8 cellular contexts compared by ENCODE assay signal in the genomic region with DNA sequence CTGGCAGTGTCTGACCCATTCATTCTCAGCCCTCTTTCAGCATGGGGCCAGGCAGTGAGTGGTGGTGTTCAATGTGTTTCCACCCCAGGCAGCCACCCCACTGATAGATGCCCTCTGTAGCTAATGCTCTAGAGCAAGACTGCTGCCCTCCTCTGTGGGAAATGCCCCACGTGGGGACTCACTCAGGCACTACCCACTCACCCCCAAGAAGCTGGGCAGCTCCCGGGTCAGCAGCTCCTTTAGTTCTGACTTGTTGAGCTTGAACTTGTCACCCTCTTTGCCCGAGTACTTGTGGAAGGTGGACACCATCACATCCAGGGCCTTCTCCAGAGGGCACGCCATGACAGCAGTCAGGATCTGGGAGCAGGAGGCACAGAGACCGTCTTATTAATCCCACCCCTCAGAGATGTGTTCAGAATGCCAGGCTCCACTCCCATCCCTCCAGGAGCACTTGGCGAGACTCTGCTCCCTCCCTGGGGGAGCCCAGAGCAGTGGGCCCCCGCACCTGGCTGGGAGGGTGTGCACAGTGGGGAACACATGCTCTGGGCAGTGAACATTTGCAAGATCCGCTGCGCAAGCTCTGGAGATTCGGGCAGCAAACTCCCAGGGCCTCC.
DNase-seq lines count a peak whose midpoint lies in the region; ATAC-seq and TF ChIP-seq lines count a peak whose summit lies in the region.

No MANE protein-coding gene starts in this region.

- ATAC-seq in GM21528 (IDR thresholded peaks at IDR 0.05; ENCODE audit: low FRiP score, unreplicated experiment) = no peak

- H3K9me3 ChIP-seq in KOPT-K1 (ENCODE audit: insufficient read depth, low read length, poor library complexity, severe bottlenecking) (no peaks in the 10 kb centered on the region), duodenal mucosa (ENCODE audit: control insufficient read depth in 1 of 2, low read length in 2 of 2) (no peaks in the 10 kb centered on the region), neuron (ENCODE audit: low read length) (no peaks in the 10 kb centered on the region)

- H3K4me3 ChIP-seq in AG09309 (ENCODE audit: control insufficient read depth, low read depth, low read length) (peak overlapping the region; percentile 52), duodenal mucosa (ENCODE audit: low read depth in 1 of 2, low read length in 2 of 2) (peak overlapping the region; percentile 67 to 78), neuron (ENCODE audit: low read length) (no peak overlapping the region)

- H3K27me3 ChIP-seq in duodenal mucosa (ENCODE audit: control insufficient read depth in 1 of 2, insufficient read depth in 2 of 2, low read length in 2 of 2) (no peaks in the 10 kb centered on the region), neuron (ENCODE audit: insufficient read depth, low read length) (peaks cover 5% of the 10 kb centered on the region)

- DNase-seq in AG09309 (ENCODE audit: low read depth) = no peak
- no peak for DNase-seq in NCI-H526 treated with DMSO at 0.1 percent for 48 hours (lab: John Stamatoyannopoulos, UW)
- no peak for DNase-seq in dedifferentiated amniotic fluid mesenchymal stem cell (ENCODE audit: extremely low spot score)
- no peak for DNase-seq in DMS 273 (lab: John Stamatoyannopoulos, UW; ENCODE audit: unreplicated experiment)

- H3K9ac ChIP-seq in duodenal mucosa (ENCODE audit: low read depth in 1 of 2, low read length in 2 of 2) = peak overlapping the region; percentile 76 to 85

- H3K4me1 ChIP-seq in duodenal mucosa (ENCODE audit: control insufficient read depth in 1 of 2, insufficient read depth in 2 of 2, low read length in 2 of 2) (peaks cover 55 to 66% of the 10 kb centered on the region in 2 donors), neuron (ENCODE audit: insufficient read depth, low read length) (peaks cover 12% of the 10 kb centered on the region)

- peak overlapping the region; percentile 30 for H2AFZ ChIP-seq in neuron (ENCODE audit: low read depth, low read length)

- H3K36me3 ChIP-seq in KOPT-K1 (ENCODE audit: insufficient read depth, low read length) (no peaks in the 10 kb centered on the region), duodenal mucosa (ENCODE audit: control insufficient read depth in 1 of 2, insufficient read depth in 2 of 2, low read length in 2 of 2) (no peaks in the 10 kb centered on the region), neuron (ENCODE audit: insufficient read depth, low read length) (no peaks in the 10 kb centered on the region)

- TF ChIP-seq CTCF in AG09309 (IDR thresholded peaks at IDR 0.05; ENCODE audit: control insufficient read depth, insufficient read depth, low read depth, low read length, missing control alignments) = no peak

- H3K27ac ChIP-seq in KOPT-K1 (ENCODE audit: low read depth, low read length, poor library complexity, severe bottlenecking) (peak overlapping the region; percentile 71), duodenal mucosa (ENCODE audit: low read depth, low read length) (peak overlapping the region; percentile 76)
